Comparison of ENCODE assay signal across 1 cellular context in the genomic region with DNA sequence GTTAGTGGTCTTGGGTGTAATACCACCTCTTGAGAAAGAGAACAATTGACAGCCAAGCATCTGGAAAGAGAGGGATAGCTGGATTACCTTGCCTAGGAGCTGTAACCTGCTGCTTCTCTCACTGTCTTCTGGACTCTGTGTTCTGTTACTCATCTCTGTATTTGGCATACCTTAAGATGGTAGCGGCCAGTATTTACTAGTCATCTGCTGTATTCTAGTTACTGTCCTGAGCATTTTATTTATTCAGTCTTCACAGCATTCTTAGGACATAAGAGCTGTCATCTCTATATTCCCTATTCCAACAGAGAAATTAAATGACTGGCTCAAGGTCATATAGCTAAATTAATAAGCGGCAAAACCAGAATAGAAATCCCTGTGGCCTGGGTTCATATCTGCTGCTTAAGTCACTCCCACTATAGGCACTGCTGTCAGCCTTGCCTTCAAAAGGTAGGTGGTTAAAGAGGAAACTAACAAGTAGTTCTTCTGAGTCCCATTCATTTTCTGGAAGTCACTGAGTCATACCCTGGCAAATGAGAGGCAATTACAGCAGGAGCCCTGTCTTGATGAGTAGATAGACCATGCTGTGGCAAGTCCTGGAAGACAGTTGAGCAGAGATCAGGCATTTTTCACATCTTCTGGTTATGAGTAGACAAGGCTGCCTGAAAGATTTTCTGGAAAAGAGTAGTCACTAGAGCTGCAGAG.
TF ChIP-seq lines count a peak whose summit lies in the region.

No MANE protein-coding gene starts in this region.

TF ChIP-seq in A549, 52 proteins besides CTCF, POLR2A, EP300 and RAD21:
- TF ChIP-seq HOXB5 (CRISPR knock-in tag; IDR thresholded peaks at IDR 0.05), result no peak
- TF ChIP-seq ZNF302 (CRISPR knock-in tag; IDR thresholded peaks at IDR 0.05), result no peak
- no peak for TF ChIP-seq MAFK (IDR thresholded peaks at IDR 0.05; ENCODE audit: partially characterized antibody)
- TF ChIP-seq MYC (IDR thresholded peaks at IDR 0.05; ENCODE audit: borderline replicate concordance, low read length), result no peak
- TF ChIP-seq NPAS2 (CRISPR knock-in tag; IDR thresholded peaks at IDR 0.05; ENCODE audit: borderline replicate concordance), result no peak
- TF ChIP-seq FOSL2 (IDR thresholded peaks at IDR 0.05), result no peak
- no peak for TF ChIP-seq FOSL2 (CRISPR knock-in tag; IDR thresholded peaks at IDR 0.05)
- no peak for TF ChIP-seq KDM5A (IDR thresholded peaks at IDR 0.05)
- no peak for TF ChIP-seq RNF2 (IDR thresholded peaks at IDR 0.05; ENCODE audit: borderline replicate concordance, low read depth)
- TF ChIP-seq CBX8 (IDR thresholded peaks at IDR 0.05), result no peak
- no peak for TF ChIP-seq RCOR1 (IDR thresholded peaks at IDR 0.05; ENCODE audit: low read depth, low read length)
- TF ChIP-seq BHLHE40 (IDR thresholded peaks at IDR 0.05; ENCODE audit: low read depth, low read length), result no peak
- TF ChIP-seq HDAC2 (IDR thresholded peaks at IDR 0.05), result no peak
- TF ChIP-seq JUNB (IDR thresholded peaks at IDR 0.05), result no peak
